Comparison of ENCODE assay signal across 18 cellular contexts in the genomic region with DNA sequence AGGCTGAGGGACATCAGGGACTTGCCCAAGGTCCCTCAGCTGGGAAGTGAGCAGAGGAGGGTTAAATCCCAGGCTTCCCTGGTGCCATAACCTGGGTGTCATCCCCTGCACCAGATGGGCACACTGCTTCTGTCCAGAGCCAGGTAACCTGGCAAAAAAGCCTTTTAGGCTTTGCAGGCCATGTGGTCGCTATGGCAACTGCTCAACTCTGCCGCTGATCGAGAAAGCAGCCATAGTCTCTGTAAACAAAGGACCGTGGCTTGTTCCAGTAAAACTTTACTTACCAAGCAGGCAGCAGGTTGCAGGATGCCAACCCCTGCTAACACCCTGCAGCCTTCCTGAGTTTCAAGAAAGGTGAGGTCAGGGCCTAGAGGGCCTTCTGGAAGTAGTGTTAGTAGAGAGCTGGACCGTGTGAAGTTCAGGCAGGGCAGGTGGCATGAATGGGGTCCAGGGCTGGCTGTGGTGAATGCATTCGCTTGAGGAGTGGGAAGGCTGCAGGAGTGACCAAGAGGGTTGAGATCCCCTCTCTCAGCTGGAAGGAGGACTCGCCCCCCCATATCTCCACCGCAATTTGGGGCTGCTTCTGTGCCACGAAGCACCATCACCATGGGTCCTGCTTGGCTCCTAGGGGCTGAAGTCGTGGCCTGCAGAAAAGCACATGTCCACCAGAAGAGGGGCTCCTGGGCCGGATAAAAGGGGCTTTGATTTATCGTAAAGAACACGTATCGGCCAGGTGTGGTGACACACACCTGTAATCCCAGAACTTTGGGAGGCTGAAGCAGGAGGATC.
DNase-seq lines count a peak whose midpoint lies in the region; TF ChIP-seq lines count a peak whose summit lies in the region.
"Had no signal": no experiment of that assay in that cellular context is flagged by ENCODE, and none has a peak within 500 bp of the region (broad histone marks: within the 10 kb centered on the region; RNA-seq: fewer than 3 reads in every experiment).

No MANE protein-coding gene starts in this region.

- H3K4me1 Mint-ChIP-seq in activated CD4-positive, alpha-beta T cell treated with anti-CD3 and anti-CD28 coated beads, Interleukin-2, amount 10 ng/mL, durations not matched to agents 7 days and 5 days, result peaks cover 65% of the 10 kb centered on the region
- peaks cover 21% of the 10 kb centered on the region for H3K4me1 Mint-ChIP-seq in chondrocyte (ENCODE audit: low read depth)

- peak overlapping the region; percentile 19 for H3K27ac Mint-ChIP-seq in activated CD4-positive, alpha-beta T cell treated with anti-CD3 and anti-CD28 coated beads, Interleukin-2, amount 10 ng/mL, durations not matched to agents 7 days and 5 days
- no peak overlapping the region for H3K27ac Mint-ChIP-seq in chondrocyte (ENCODE audit: unreplicated experiment)

- TF ChIP-seq CTCF in chondrocyte (IDR thresholded peaks at IDR 0.05) (no peak), sigmoid colon (IDR thresholded peaks at IDR 0.05) (no peak), GM10266 (IDR thresholded peaks at IDR 0.05; ENCODE audit: control insufficient read depth, insufficient read depth, low read depth, missing control alignments) (no peak), PC-9 (conservative IDR thresholded peaks at IDR 0.05) (no peak)

- H3K9me3 ChIP-seq in sigmoid colon (no peaks in the 10 kb centered on the region), PC-9 (ENCODE audit: insufficient read depth, low read depth) (no peaks in the 10 kb centered on the region)
- H3K9me3 ChIP-seq: mucosa of descending colon, thoracic aorta had no signal

- H3K4me3 ChIP-seq in sigmoid colon (no peak overlapping the region), PC-9 (no peak overlapping the region)
- H3K4me3 ChIP-seq: MG63, mucosa of descending colon, skin epidermis, thoracic aorta had no signal

- peaks cover 45% of the 10 kb centered on the region for H3K36me3 Mint-ChIP-seq in activated CD4-positive, alpha-beta T cell treated with anti-CD3 and anti-CD28 coated beads, Interleukin-2, amount 10 ng/mL, durations not matched to agents 7 days and 5 days (ENCODE audit: low read depth)
- peaks cover 21% of the 10 kb centered on the region for H3K36me3 Mint-ChIP-seq in chondrocyte (ENCODE audit: low read depth)

- no peaks in the 10 kb centered on the region for H3K27me3 Mint-ChIP-seq in activated CD4-positive, alpha-beta T cell treated with anti-CD3 and anti-CD28 coated beads, Interleukin-2, amount 10 ng/mL, durations not matched to agents 7 days and 5 days
- H3K27me3 Mint-ChIP-seq in chondrocyte (ENCODE audit: low read depth), result no peaks in the 10 kb centered on the region

- H3K27me3 ChIP-seq in sigmoid colon (no peaks in the 10 kb centered on the region), PC-9 (ENCODE audit: insufficient read depth, low read depth) (no peaks in the 10 kb centered on the region)
- H3K27me3 ChIP-seq: MG63 had no signal

- CTCF ChIA-PET in activated CD4-positive, alpha-beta T cell treated with anti-CD3 and anti-CD28 coated beads, Interleukin-2, amount 10 ng/mL, durations not matched to agents 7 days and 5 days (lab: Charles Lee), result interaction anchor here (0.8 to 3.5 kb wide), 6 partner anchors 11 to 26 kb away, joined by 3 to 13 read pairs (median 4); no protein-coding TSS in a partner anchor
- CTCF ChIA-PET in PC-9 (lab: Charles Lee), result no interaction called here

- no peak overlapping the region for H3K4me3 Mint-ChIP-seq in activated CD4-positive, alpha-beta T cell treated with anti-CD3 and anti-CD28 coated beads, Interleukin-2, amount 10 ng/mL, durations not matched to agents 7 days and 5 days
- H3K4me3 Mint-ChIP-seq in chondrocyte (ENCODE audit: unreplicated experiment), result no peak overlapping the region

- BruUV-seq in PC-9 (replicated peaks; lab: Mats Ljungman, UMichigan), result no TSS peak

- DNase-seq in activated CD4-positive, alpha-beta T cell treated with anti-CD3 and anti-CD28 coated beads, Interleukin-2, amount 10 ng/mL, durations not matched to agents 7 days and 5 days, result no peak
- no peak for DNase-seq in activated CD4-positive, alpha-beta T cell treated with anti-CD3 and anti-CD28 coated beads for 4 hours
- peak; percentile 19 for DNase-seq in NCI-H1105 treated with DMSO at 0.1 percent for 48 hours (lab: John Stamatoyannopoulos, UW)
- DNase-seq in chondrocyte (ENCODE audit: low spot score), result peak; percentile 47
- no peak for DNase-seq in sigmoid colon
- DNase-seq in GM10266 (ENCODE audit: extremely low spot score), result no peak
- no peak for DNase-seq in NCI-H345 (lab: John Stamatoyannopoulos, UW)
- no peak for DNase-seq in PC-9
- DNase-seq: activated T-cell treated with anti-CD3 and anti-CD28 coated beads, Interleukin-2, amount 50 U/mL, for 48 hours; foreskin fibroblast; left cardiac atrium; MG63; NCI-H2171 treated with DMSO at 0.1 percent for 48 hours; stimulated activated CD4-positive, alpha-beta T cell treated with anti-CD3 and anti-CD28 coated beads, Interleukin-4, amount 100 ng/mL, for 4 hours; T-helper 9 cell had no signal

- no peak for TF ChIP-seq EP300 in sigmoid colon (IDR thresholded peaks at IDR 0.05)

- no peak for TF ChIP-seq POLR2A in sigmoid colon (IDR thresholded peaks at IDR 0.05)

- intact Hi-C loops in sigmoid colon (cut with DNase I) (loop anchor here (5.0 kb wide), 1 partner anchor 93 kb away; a partner anchor contains a TSS), PC-9 (cut with micrococcal nuclease; ENCODE audit: unreplicated experiment) (no loop called here)

- WGBS in sigmoid colon, 2 donors, result 91% methylated on average over 14 of the region's 14 CpGs

- H3K36me3 ChIP-seq in sigmoid colon, result peaks cover 0 to 19% (median 12%) of the 10 kb centered on the region in 4 donors
- no peaks in the 10 kb centered on the region for H3K36me3 ChIP-seq in PC-9 (ENCODE audit: low read depth)
- H3K36me3 ChIP-seq: MG63 had no signal

- no peaks in the 10 kb centered on the region for H3K9me2 ChIP-seq in PC-9 (ENCODE audit: insufficient read depth)

- POLR2A ChIA-PET in activated CD4-positive, alpha-beta T cell treated with anti-CD3 and anti-CD28 coated beads, Interleukin-2, amount 10 ng/mL, durations not matched to agents 7 days and 5 days (lab: Charles Lee), result no interaction called here
- POLR2A ChIA-PET in PC-9 (lab: Charles Lee; ENCODE audit: unreplicated experiment), result no interaction called here

- no peaks in the 10 kb centered on the region for H4K20me1 ChIP-seq in PC-9 (ENCODE audit: insufficient read depth)

- H3K4me2 ChIP-seq in PC-9, result no peak overlapping the region

- peaks cover 12% of the 10 kb centered on the region for H3K9me3 Mint-ChIP-seq in activated CD4-positive, alpha-beta T cell treated with anti-CD3 and anti-CD28 coated beads, Interleukin-2, amount 10 ng/mL, durations not matched to agents 7 days and 5 days
- H3K9me3 Mint-ChIP-seq in chondrocyte (ENCODE audit: low read depth), result peaks cover 2% of the 10 kb centered on the region

- no peaks in the 10 kb centered on the region for H3F3A ChIP-seq in PC-9 (ENCODE audit: insufficient read depth, low read depth)

- H3K4me1 ChIP-seq in sigmoid colon (peaks cover 0 to 42% (median 39%) of the 10 kb centered on the region in 4 donors), PC-9 (replicated peaks; ENCODE audit: insufficient read depth) (no peaks in the 10 kb centered on the region)

- H3K27ac ChIP-seq in sigmoid colon (peak overlapping the region in 3 of 4 donors; percentile 5 to 75 (median 70)), PC-9 (no peak overlapping the region)
- H3K27ac ChIP-seq: skin epidermis had no signal

- no peaks in the 10 kb centered on the region for H3K79me2 ChIP-seq in PC-9 (ENCODE audit: low read depth)

- H2AFZ ChIP-seq in PC-9, result no peak overlapping the region

Comparison
In these comparisons a context has a peak if more than half of its experiments do, and no peak if none do; other contexts are left out.
1. DNase-seq: peak in NCI-H1105 treated with DMSO at 0.1 percent for 48 hours (single experiment) and chondrocyte (single experiment); none in activated CD4-positive, alpha-beta T cell treated with anti-CD3 and anti-CD28 coated beads, Interleukin-2, amount 10 ng/mL, durations not matched to agents 7 days and 5 days (single experiment), activated CD4-positive, alpha-beta T cell treated with anti-CD3 and anti-CD28 coated beads for 4 hours (0 of 2), sigmoid colon (single experiment), GM10266 (single experiment), NCI-H345 (single experiment) and PC-9 (0 of 2).